1 cellular context compared by ENCODE assay signal in the genomic region with DNA sequence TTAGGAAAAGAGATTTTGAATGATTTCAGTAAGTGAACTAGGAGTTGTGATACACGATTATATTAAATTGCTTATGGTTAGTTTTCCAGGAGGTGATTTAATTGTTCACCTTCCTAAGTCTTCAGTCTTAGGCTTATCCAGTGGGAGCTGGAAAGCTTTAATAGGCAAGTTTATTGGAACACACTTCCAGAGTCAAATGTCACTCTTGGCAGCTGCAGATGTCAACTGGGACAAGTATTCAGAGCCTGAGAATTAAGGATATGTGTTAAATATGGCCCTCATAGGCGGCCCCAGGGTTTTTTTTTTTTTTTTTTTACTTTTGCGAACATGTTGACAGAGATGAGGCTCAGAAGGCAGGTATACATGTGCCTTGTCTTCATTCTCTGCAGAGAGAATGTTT.
TF ChIP-seq lines count a peak whose summit lies in the region.

No MANE protein-coding gene starts in this region.

TF ChIP-seq in HEK293, 187 proteins besides CTCF, POLR2A, EP300 and RAD21:
- TF ChIP-seq, protein P1, sequence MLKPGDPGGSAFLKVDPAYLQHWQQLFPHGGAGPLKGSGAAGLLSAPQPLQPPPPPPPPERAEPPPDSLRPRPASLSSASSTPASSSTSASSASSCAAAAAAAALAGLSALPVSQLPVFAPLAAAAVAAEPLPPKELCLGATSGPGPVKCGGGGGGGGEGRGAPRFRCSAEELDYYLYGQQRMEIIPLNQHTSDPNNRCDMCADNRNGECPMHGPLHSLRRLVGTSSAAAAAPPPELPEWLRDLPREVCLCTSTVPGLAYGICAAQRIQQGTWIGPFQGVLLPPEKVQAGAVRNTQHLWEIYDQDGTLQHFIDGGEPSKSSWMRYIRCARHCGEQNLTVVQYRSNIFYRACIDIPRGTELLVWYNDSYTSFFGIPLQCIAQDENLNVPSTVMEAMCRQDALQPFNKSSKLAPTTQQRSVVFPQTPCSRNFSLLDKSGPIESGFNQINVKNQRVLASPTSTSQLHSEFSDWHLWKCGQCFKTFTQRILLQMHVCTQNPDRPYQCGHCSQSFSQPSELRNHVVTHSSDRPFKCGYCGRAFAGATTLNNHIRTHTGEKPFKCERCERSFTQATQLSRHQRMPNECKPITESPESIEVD (tag by site-specific recombination; IDR thresholded peaks at IDR 0.05) = peak; percentile 66
- TF ChIP-seq IKZF3 (tag by site-specific recombination; IDR thresholded peaks at IDR 0.05) (0 out of 2 replicates have a peak, but pooled peaks have one; percentile 12), RBAK (tag by site-specific recombination; IDR thresholded peaks at IDR 0.05) (no peak), ZSCAN23 (tag by site-specific recombination; IDR thresholded peaks at IDR 0.05) (no peak), FEZF1 (tag by site-specific recombination; IDR thresholded peaks at IDR 0.05) (no peak)
- TF ChIP-seq, protein P2, sequence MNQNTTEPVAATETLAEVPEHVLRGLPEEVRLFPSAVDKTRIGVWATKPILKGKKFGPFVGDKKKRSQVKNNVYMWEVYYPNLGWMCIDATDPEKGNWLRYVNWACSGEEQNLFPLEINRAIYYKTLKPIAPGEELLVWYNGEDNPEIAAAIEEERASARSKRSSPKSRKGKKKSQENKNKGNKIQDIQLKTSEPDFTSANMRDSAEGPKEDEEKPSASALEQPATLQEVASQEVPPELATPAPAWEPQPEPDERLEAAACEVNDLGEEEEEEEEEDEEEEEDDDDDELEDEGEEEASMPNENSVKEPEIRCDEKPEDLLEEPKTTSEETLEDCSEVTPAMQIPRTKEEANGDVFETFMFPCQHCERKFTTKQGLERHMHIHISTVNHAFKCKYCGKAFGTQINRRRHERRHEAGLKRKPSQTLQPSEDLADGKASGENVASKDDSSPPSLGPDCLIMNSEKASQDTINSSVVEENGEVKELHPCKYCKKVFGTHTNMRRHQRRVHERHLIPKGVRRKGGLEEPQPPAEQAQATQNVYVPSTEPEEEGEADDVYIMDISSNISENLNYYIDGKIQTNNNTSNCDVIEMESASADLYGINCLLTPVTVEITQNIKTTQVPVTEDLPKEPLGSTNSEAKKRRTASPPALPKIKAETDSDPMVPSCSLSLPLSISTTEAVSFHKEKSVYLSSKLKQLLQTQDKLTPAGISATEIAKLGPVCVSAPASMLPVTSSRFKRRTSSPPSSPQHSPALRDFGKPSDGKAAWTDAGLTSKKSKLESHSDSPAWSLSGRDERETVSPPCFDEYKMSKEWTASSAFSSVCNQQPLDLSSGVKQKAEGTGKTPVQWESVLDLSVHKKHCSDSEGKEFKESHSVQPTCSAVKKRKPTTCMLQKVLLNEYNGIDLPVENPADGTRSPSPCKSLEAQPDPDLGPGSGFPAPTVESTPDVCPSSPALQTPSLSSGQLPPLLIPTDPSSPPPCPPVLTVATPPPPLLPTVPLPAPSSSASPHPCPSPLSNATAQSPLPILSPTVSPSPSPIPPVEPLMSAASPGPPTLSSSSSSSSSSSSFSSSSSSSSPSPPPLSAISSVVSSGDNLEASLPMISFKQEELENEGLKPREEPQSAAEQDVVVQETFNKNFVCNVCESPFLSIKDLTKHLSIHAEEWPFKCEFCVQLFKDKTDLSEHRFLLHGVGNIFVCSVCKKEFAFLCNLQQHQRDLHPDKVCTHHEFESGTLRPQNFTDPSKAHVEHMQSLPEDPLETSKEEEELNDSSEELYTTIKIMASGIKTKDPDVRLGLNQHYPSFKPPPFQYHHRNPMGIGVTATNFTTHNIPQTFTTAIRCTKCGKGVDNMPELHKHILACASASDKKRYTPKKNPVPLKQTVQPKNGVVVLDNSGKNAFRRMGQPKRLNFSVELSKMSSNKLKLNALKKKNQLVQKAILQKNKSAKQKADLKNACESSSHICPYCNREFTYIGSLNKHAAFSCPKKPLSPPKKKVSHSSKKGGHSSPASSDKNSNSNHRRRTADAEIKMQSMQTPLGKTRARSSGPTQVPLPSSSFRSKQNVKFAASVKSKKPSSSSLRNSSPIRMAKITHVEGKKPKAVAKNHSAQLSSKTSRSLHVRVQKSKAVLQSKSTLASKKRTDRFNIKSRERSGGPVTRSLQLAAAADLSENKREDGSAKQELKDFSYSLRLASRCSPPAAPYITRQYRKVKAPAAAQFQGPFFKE (tag by site-specific recombination; IDR thresholded peaks at IDR 0.05; ENCODE audit: borderline replicate concordance) = no peak
- TF ChIP-seq, protein P3, sequence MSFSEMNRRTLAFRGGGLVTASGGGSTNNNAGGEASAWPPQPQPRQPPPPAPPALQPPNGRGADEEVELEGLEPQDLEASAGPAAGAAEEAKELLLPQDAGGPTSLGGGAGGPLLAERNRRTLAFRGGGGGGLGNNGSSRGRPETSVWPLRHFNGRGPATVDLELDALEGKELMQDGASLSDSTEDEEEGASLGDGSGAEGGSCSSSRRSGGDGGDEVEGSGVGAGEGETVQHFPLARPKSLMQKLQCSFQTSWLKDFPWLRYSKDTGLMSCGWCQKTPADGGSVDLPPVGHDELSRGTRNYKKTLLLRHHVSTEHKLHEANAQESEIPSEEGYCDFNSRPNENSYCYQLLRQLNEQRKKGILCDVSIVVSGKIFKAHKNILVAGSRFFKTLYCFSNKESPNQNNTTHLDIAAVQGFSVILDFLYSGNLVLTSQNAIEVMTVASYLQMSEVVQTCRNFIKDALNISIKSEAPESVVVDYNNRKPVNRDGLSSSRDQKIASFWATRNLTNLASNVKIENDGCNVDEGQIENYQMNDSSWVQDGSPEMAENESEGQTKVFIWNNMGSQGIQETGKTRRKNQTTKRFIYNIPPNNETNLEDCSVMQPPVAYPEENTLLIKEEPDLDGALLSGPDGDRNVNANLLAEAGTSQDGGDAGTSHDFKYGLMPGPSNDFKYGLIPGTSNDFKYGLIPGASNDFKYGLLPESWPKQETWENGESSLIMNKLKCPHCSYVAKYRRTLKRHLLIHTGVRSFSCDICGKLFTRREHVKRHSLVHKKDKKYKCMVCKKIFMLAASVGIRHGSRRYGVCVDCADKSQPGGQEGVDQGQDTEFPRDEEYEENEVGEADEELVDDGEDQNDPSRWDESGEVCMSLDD (tag by site-specific recombination; IDR thresholded peaks at IDR 0.05) = no peak
- TF ChIP-seq, protein P4, sequence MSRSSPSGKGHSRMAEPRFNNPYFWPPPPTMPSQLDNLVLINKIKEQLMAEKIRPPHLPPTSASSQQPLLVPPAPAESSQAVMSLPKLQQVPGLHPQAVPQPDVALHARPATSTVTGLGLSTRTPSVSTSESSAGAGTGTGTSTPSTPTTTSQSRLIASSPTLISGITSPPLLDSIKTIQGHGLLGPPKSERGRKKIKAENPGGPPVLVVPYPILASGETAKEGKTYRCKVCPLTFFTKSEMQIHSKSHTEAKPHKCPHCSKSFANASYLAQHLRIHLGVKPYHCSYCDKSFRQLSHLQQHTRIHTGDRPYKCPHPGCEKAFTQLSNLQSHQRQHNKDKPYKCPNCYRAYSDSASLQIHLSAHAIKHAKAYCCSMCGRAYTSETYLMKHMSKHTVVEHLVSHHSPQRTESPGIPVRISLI (tag by site-specific recombination; IDR thresholded peaks at IDR 0.05) = no peak
